ENCODE assay signal across 12 cellular contexts in the genomic region with DNA sequence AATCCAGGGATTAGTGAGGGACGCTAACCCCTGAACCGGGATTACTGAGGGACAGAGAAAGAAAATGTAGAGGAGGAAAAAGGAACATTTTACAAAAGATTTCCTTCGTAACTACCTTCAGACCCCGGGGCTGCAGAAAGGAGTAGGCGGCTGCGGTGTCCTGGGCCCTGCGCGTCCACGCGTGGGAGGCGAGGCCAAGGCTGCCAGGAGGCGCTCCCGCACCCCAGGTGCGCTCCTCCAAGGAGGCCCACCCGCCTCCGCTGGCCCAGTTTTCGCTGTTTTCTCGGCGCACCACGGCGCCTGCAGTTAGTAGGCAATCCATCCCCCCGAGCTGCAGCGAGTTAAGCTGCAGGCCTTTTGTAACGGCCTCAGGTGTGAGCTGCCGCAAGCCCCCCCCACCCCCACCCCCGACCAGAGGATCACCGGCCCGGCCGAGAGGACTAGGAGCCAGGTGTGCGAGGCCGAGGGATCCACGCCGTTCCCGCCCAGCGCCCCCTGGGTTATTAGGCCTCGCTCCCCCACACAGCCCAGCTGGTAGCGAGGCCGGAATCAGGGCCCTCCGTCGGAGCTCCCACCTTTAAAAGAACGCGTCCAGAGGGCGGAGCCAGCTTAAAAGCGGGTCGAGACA.
DNase-seq lines count a peak whose midpoint lies in the region; ATAC-seq and TF ChIP-seq lines count a peak whose summit lies in the region.
"Had no signal": no experiment of that assay in that cellular context is flagged by ENCODE, and none has a peak within 500 bp of the region (broad histone marks: within the 10 kb centered on the region; RNA-seq: fewer than 3 reads in every experiment).

No MANE protein-coding gene starts in this region.

- H3K4me3 ChIP-seq in H7 (ENCODE audit: insufficient read depth, low read depth, low read length) (peak overlapping the region; percentile 10; the same call in 1 of the 2 replicates), epithelial cell of esophagus (ENCODE audit: low read length) (peak overlapping the region; percentile 2), spleen (peak overlapping the region in 1 of 8 donors; percentile 27), esophagus squamous epithelium (peak overlapping the region in 2 of 4 donors; percentile 1 to 41), right atrium auricular region (no peak overlapping the region)

- H3K27ac ChIP-seq in spleen, result peak overlapping the region in 6 of 8 donors; percentile 38 to 79 (median 65)
- peak overlapping the region in 2 of 4 donors; percentile 4 to 5 for H3K27ac ChIP-seq in esophagus squamous epithelium
- no peak overlapping the region for H3K27ac ChIP-seq in right atrium auricular region

- H3K4me1 ChIP-seq in spleen (peaks cover 0 to 26% (median 2%) of the 10 kb centered on the region in 6 donors), esophagus squamous epithelium (peaks cover 0 to 41% (median 3%) of the 10 kb centered on the region in 3 donors), right atrium auricular region (peaks cover 0 to 5% of the 10 kb centered on the region in 2 donors)

- 69 to 85% (median 79%) methylated on average over 34 to 45 of the region's 45 CpGs for WGBS in spleen, 5 donors
- WGBS in esophagus squamous epithelium, 2 donors, result 60 to 82% methylated on average over 5 to 26 of the region's 45 CpGs

- TF ChIP-seq POLR2A in spleen (IDR thresholded peaks at IDR 0.05) (no peak), esophagus squamous epithelium (IDR thresholded peaks at IDR 0.05) (no peak)

- peaks cover 45% of the 10 kb centered on the region for H3K27me3 Mint-ChIP-seq in activated CD4-positive, alpha-beta T cell treated with anti-CD3 and anti-CD28 coated beads, Interleukin-2, amount 10 ng/mL, durations not matched to agents 24 days and 14 days

- TF ChIP-seq CTCF in epithelial cell of esophagus (IDR thresholded peaks at IDR 0.05; ENCODE audit: insufficient read depth, low read depth, low read length, missing control alignments) (no peak), spleen (IDR thresholded peaks at IDR 0.05 in 8 of 11, conservative IDR thresholded peaks at IDR 0.05 in 3 of 11) (no peak), esophagus squamous epithelium (IDR thresholded peaks at IDR 0.05) (no peak), right atrium auricular region (IDR thresholded peaks at IDR 0.05) (no peak)

- H3K27me3 ChIP-seq in H7 (ENCODE audit: control insufficient read depth, insufficient read depth, low read length) (no peaks in the 10 kb centered on the region; the same call in 1 of the 2 replicates), spleen (replicated peaks in 1 of 7) (peaks cover 0 to 15% (median 0%) of the 10 kb centered on the region in 7 donors), esophagus squamous epithelium (no peaks in the 10 kb centered on the region), right atrium auricular region (no peaks in the 10 kb centered on the region)

- H3K36me3 ChIP-seq in H7 (replicated peaks; ENCODE audit: control insufficient read depth, insufficient read depth, low read length) (no peaks in the 10 kb centered on the region), spleen (no peaks in the 10 kb centered on the region), esophagus squamous epithelium (no peaks in the 10 kb centered on the region), right atrium auricular region (no peaks in the 10 kb centered on the region)

- ATAC-seq in HG02973 (IDR thresholded peaks at IDR 0.05; ENCODE audit: unreplicated experiment), result no peak
- ATAC-seq: SK-N-SH treated with all-trans-retinoic acid at 6 μM for 48 hours had no signal

- intact Hi-C loops in activated CD4-positive, alpha-beta T cell treated with anti-CD3 and anti-CD28 coated beads, Interleukin-2, amount 10 ng/mL, durations not matched to agents 24 days and 14 days (cut with micrococcal nuclease), result no loop called here
- intact Hi-C loops in spleen (cut with DNase I; ENCODE audit: low total_unique reads) (no loop called here), esophagus squamous epithelium (cut with DNase I) (no loop called here)

- no peaks in the 10 kb centered on the region for H3K9me3 Mint-ChIP-seq in activated CD4-positive, alpha-beta T cell treated with anti-CD3 and anti-CD28 coated beads, Interleukin-2, amount 10 ng/mL, durations not matched to agents 24 days and 14 days

- H3K4me3 Mint-ChIP-seq in activated CD4-positive, alpha-beta T cell treated with anti-CD3 and anti-CD28 coated beads, Interleukin-2, amount 10 ng/mL, durations not matched to agents 24 days and 14 days, result peak overlapping the region; percentile 49
- H3K4me3 Mint-ChIP-seq: HFFc6 had no signal

- H3K4me1 Mint-ChIP-seq in activated CD4-positive, alpha-beta T cell treated with anti-CD3 and anti-CD28 coated beads, Interleukin-2, amount 10 ng/mL, durations not matched to agents 24 days and 14 days, result peaks cover 10% of the 10 kb centered on the region

- peak; percentile 79 for DNase-seq in H7
- DNase-seq in activated CD4-positive, alpha-beta T cell treated with anti-CD3 and anti-CD28 coated beads, Interleukin-2, amount 10 ng/mL, durations not matched to agents 24 days and 14 days, result no peak
- no peak for DNase-seq in epithelial cell of esophagus (ENCODE audit: low read depth)
- DNase-seq in spleen, result peak; percentile 76
- DNase-seq in NCI-H2196 treated with DMSO at 0.1 percent for 48 hours (lab: John Stamatoyannopoulos, UW; ENCODE audit: unreplicated experiment), result no peak
- DNase-seq in esophagus squamous epithelium (lab: John Stamatoyannopoulos, UW), result no peak
- no peak for DNase-seq in right atrium auricular region (ENCODE audit: low spot score)
- DNase-seq: DMS153, HFFc6, NCI-H2171 treated with DMSO at 0.1 percent for 48 hours had no signal

- no peaks in the 10 kb centered on the region for H3K36me3 Mint-ChIP-seq in activated CD4-positive, alpha-beta T cell treated with anti-CD3 and anti-CD28 coated beads, Interleukin-2, amount 10 ng/mL, durations not matched to agents 24 days and 14 days (ENCODE audit: low read depth)

- H3K27ac Mint-ChIP-seq in activated CD4-positive, alpha-beta T cell treated with anti-CD3 and anti-CD28 coated beads, Interleukin-2, amount 10 ng/mL, durations not matched to agents 24 days and 14 days, result no peak overlapping the region
- H3K27ac Mint-ChIP-seq: HFFc6 had no signal

- H3K9me3 ChIP-seq in spleen (peaks cover 0 to 7% (median 0%) of the 10 kb centered on the region in 8 donors), esophagus squamous epithelium (no peaks in the 10 kb centered on the region), right atrium auricular region (no peaks in the 10 kb centered on the region)

Comparison
In these comparisons a context has a peak if more than half of its experiments do, and no peak if none do; other contexts are left out.
1. DNase-seq: peak in H7 (single experiment) and spleen (single experiment); none in activated CD4-positive, alpha-beta T cell treated with anti-CD3 and anti-CD28 coated beads, Interleukin-2, amount 10 ng/mL, durations not matched to agents 24 days and 14 days (single experiment), epithelial cell of esophagus (single experiment), NCI-H2196 treated with DMSO at 0.1 percent for 48 hours (single experiment), esophagus squamous epithelium (single experiment) and right atrium auricular region (single experiment).
2. H3K4me3 ChIP-seq: peak in H7 (single experiment) and epithelial cell of esophagus (single experiment); none in right atrium auricular region (0 of 2).
3. H3K27ac ChIP-seq: peak in spleen (6 of 8); none in right atrium auricular region (0 of 2).